In genomic region chr1:55140546-55140983, GRCh38 we compare ENCODE assay signal across 1 cellular context.
TF ChIP-seq lines count a peak whose summit lies in the region.

No MANE protein-coding gene starts in this region.

TF ChIP-seq in HEK293, 187 proteins besides CTCF, POLR2A, EP300 and RAD21 (continued from another document):
- TF ChIP-seq ZNF239 (tag by site-specific recombination; IDR thresholded peaks at IDR 0.05) = peak; percentile 71; the same call in 1 of the 2 replicates
- no peak for TF ChIP-seq ZNF677 (tag by site-specific recombination; IDR thresholded peaks at IDR 0.05)
- TF ChIP-seq PRDM10 (tag by site-specific recombination; IDR thresholded peaks at IDR 0.05) = peak; percentile 53; the same call in 1 of the 2 replicates
- no peak for TF ChIP-seq ZNF510 (tag by site-specific recombination; IDR thresholded peaks at IDR 0.05; ENCODE audit: insufficient replicate concordance)
